In genomic region chr3:170159459-170159858, GRCh38 we compare ENCODE assay signal across 1 cellular context.
A peak's percentile ranks its signal among the peaks of the same experiment; 100 is the strongest.
TF ChIP-seq lines count a peak whose summit lies in the region.

No MANE protein-coding gene starts in this region.

TF ChIP-seq in HepG2, 621 proteins besides CTCF, POLR2A, EP300 and RAD21:
- 0 out of 2 replicates have a peak, but pooled peaks have one; percentile 40 for TF ChIP-seq ZBTB26 (CRISPR knock-in tag; IDR thresholded peaks at IDR 0.05; ENCODE audit: borderline replicate concordance)
- 0 out of 2 replicates have a peak, but pooled peaks have one; percentile 14 for TF ChIP-seq FOXA3 (CRISPR knock-in tag; IDR thresholded peaks at IDR 0.05)
- TF ChIP-seq ZFAT (CRISPR knock-in tag; conservative IDR thresholded peaks at IDR 0.05): no peak
TF ChIP-seq in HepG2: peak in this region for 2.
